ENCODE assay signal across 1 cellular context in the genomic region with DNA sequence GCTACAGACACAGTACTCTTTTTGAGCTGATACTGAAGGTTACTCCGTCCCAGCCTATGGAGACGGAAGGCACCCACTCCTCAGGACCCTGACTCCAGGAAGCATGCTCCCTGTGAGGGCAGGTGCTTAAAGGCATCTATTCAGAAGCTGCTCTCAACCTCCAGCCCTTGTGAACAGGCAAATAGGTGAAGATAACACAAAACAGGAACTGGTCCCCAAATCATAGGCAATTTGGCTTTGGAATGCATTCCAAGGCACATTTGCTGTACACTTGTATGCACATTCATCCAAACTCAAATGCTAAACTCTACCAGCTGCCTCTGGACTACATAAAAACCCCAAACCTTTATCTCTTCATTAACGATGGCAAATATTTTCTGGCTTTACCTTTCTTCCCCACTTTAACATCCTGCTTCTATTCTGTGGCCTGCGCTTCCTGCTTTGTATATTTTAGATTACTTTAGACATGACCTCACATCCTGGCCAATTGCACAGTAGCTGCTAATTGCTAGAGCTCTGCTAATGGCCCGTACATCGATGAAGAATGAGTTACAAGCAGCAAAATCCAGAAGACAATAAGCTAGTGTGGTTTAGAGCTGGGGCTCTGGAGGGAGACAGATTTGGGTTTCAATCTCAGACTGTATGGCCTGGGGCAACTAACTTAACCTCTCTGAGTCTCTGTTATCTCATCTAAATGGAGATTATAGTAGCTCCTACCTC.
TF ChIP-seq lines count a peak whose summit lies in the region.

No MANE protein-coding gene starts in this region.

TF ChIP-seq in IMR-90, 13 proteins besides CTCF, POLR2A, EP300 and RAD21:
- TF ChIP-seq, protein P1, sequence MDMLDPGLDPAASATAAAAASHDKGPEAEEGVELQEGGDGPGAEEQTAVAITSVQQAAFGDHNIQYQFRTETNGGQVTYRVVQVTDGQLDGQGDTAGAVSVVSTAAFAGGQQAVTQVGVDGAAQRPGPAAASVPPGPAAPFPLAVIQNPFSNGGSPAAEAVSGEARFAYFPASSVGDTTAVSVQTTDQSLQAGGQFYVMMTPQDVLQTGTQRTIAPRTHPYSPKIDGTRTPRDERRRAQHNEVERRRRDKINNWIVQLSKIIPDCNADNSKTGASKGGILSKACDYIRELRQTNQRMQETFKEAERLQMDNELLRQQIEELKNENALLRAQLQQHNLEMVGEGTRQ (IDR thresholded peaks at IDR 0.05; ENCODE audit: low read depth, low read length) = no peak
- TF ChIP-seq NFE2L2 (IDR thresholded peaks at IDR 0.05; ENCODE audit: low read depth, low read length) (no peak), RCOR1 (IDR thresholded peaks at IDR 0.05; ENCODE audit: insufficient replicate concordance, low read length) (no peak), RFX5 (IDR thresholded peaks at IDR 0.05; ENCODE audit: low read depth, low read length) (no peak)
